13 cellular contexts compared by ENCODE assay signal in the genomic region with DNA sequence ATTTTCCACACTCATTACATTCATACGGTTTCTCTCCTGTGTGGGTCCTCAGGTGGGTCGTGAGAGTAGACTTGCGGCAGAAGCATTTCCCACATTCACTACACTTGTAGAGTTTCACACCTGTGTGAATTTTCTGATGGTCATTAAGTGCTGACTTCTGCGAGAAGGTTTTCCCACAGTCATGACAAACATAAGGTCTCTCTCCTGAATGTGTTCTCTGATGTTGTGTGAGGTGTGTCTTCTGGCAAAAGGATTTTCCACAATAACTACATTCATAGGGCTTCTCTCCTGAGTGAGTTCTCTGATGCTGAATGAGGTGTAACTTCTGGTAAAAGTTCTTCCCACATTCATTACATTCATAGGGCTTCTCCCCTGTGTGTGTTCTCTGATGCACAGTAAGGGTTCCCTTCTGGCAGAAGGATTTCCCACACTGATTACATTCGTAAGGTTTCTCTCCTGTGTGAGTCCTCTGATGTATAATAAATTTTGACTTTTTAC. TPM values are rescaled to one million over a fixed set of nuclear protein-coding genes. Genes with fewer than 3 reads are reported as not detected.
DNase-seq lines count a peak whose midpoint lies in the region; ATAC-seq, FAIRE-seq and TF ChIP-seq lines count a peak whose summit lies in the region.
"Had no signal": no experiment of that assay in that cellular context is flagged by ENCODE, and none has a peak within 500 bp of the region (broad histone marks: within the 10 kb centered on the region; RNA-seq: fewer than 3 reads in every experiment).

No MANE protein-coding gene starts in this region.

- H3K9me3 Mint-ChIP-seq in natural killer cell = peaks cover 9 to 19% of the 10 kb centered on the region in 2 donors

- no peaks in the 10 kb centered on the region for H3K27me3 Mint-ChIP-seq in natural killer cell (ENCODE audit: low read depth in 2 of 2)

- peak; percentile 60 for FAIRE-seq in K562 (lab: Jason Lieb, UNC)

- BruUV-seq in HCT116 (replicated peaks; lab: Mats Ljungman, UMichigan) (no TSS peak), K562 (replicated peaks; lab: Mats Ljungman, UMichigan) (no TSS peak)

- no peaks in the 10 kb centered on the region for H3K9me1 ChIP-seq in K562 (ENCODE audit: control insufficient read depth, insufficient read depth, low read length)

- H3K36me3 Mint-ChIP-seq in natural killer cell = peaks cover 27% of the 10 kb centered on the region

- peaks cover 100% of the 10 kb centered on the region in 11 experiments for H3K36me3 ChIP-seq in BLaER1 treated with 17β-estradiol and CSF1 and Interleukin-3, amounts not matched to agents 10 nM and 100 nM
- H3K36me3 ChIP-seq in HCT116 (ENCODE audit: control insufficient read depth in 1 of 2, insufficient read depth in 2 of 2, low read length in 2 of 2) (peaks cover 63 to 99% of the 10 kb centered on the region in 2 experiments), K562 (ENCODE audit: control insufficient read depth, insufficient read depth, low read length) (peaks cover 94% of the 10 kb centered on the region)

- no peak for TF ChIP-seq EP300 in K562 (IDR thresholded peaks at IDR 0.05; ENCODE audit: low read length)

- TF ChIP-seq POLR2A in HCT116 (IDR thresholded peaks at IDR 0.05; ENCODE audit: borderline replicate concordance, extremely low read depth, insufficient read depth, insufficient read length) (no peak), K562 (conservative IDR thresholded peaks at IDR 0.05) (peak; percentile 47; the same call in 1 of the 2 replicates)

- CTCF ChIA-PET in HCT116 (lab: Charles Lee) (no interaction called here), K562 (lab: Yijun Ruan, JAX; ENCODE audit: low intra/inter-chr PET ratio) (no interaction called here)

- DNase-seq in HCT116 (ENCODE audit: low read depth, low spot score) (no peak), K562 (ENCODE audit: extremely low read depth in 1 of 4, low spot score in 3 of 4) (no peak), lung microvascular endothelial cell (ENCODE audit: low read depth in 2 of 2) (peak; percentile 24 to 41), natural killer cell (no peak), ecto neural progenitor cell (ENCODE audit: low spot score) (no peak), NCI-H510A (lab: John Stamatoyannopoulos, UW) (no peak), left cardiac atrium (no peak)
- DNase-seq: NCI-H2227 treated with DMSO at 0.1 percent for 48 hours, SIG-M5 had no signal

- H3K79me2 ChIP-seq in HCT116 (ENCODE audit: insufficient read depth, low read length) (no peaks in the 10 kb centered on the region; the same call in 1 of the 2 replicates), K562 (ENCODE audit: control insufficient read depth, insufficient read depth, low read length) (no peaks in the 10 kb centered on the region)

- H3K27ac ChIP-seq in BLaER1 treated with 17β-estradiol and CSF1 and Interleukin-3, amounts not matched to agents 10 nM and 100 nM = no peak overlapping the region
- H3K27ac ChIP-seq in HCT116 (ENCODE audit: low read depth, low read length) (no peak overlapping the region), K562 (ENCODE audit: extremely low read depth, low read depth, low read length) (no peak overlapping the region)

- ATAC-seq in HCT116 = no peak
- no peak for ATAC-seq in K562
- no peak for ATAC-seq in natural killer cell
- ATAC-seq in left cardiac atrium = no peak
- ATAC-seq: activated CD4-positive, CD25-positive, alpha-beta regulatory T cell treated with anti-CD3 and anti-CD28 coated beads, Interleukin-2, amount 50 U/mL, for 24 hours; left lobe of liver; sciatic nerve had no signal

- peaks cover 0 to 3% (median 0%) of the 10 kb centered on the region in 11 experiments; a peak in 4 of 22 replicates for H3K27me3 ChIP-seq in BLaER1 treated with 17β-estradiol and CSF1 and Interleukin-3, amounts not matched to agents 10 nM and 100 nM
- H3K27me3 ChIP-seq in HCT116 (ENCODE audit: insufficient read depth, low read length) (no peaks in the 10 kb centered on the region), K562 (ENCODE audit: control insufficient read depth in 2 of 2, insufficient read depth in 2 of 2, low read length in 2 of 2) (no peaks in the 10 kb centered on the region)

- TF ChIP-seq RAD21 in HCT116 (IDR thresholded peaks at IDR 0.05; ENCODE audit: low read depth) = no peak
- no peak for TF ChIP-seq RAD21 in K562 (CRISPR knock-in tag; conservative IDR thresholded peaks at IDR 0.05 in 1 of 2, IDR thresholded peaks at IDR 0.05 in 1 of 2)

- peak overlapping the region in 1 of 2 donors; percentile 34 for H3K27ac Mint-ChIP-seq in natural killer cell

- no peaks in the 10 kb centered on the region for H4K20me1 ChIP-seq in BLaER1 treated with 17β-estradiol and CSF1 and Interleukin-3, amounts not matched to agents 10 nM and 100 nM
- H4K20me1 ChIP-seq in HCT116 (ENCODE audit: insufficient read depth) (no peaks in the 10 kb centered on the region), K562 (replicated peaks; ENCODE audit: control insufficient read depth, insufficient read depth, low read length) (no peaks in the 10 kb centered on the region)

- H3K4me3 ChIP-seq in BLaER1 treated with 17β-estradiol and CSF1 and Interleukin-3, amounts not matched to agents 10 nM and 100 nM = peak overlapping the region; percentile 24 to 52 (median 42)
- no peak overlapping the region for H3K4me3 ChIP-seq in HCT116 (replicated peaks in 1 of 2; ENCODE audit: low read depth in 1 of 2, low read length in 2 of 2)
- no peak overlapping the region for H3K4me3 ChIP-seq in K562

- POLR2A ChIA-PET in HCT116 (lab: Charles Lee) (no interaction called here), K562 (lab: Yijun Ruan, JAX) (no interaction called here)

- H3K9me2 ChIP-seq in HCT116 (ENCODE audit: insufficient read depth) = no peaks in the 10 kb centered on the region

- 97% methylated on average over 5 of the region's 5 CpGs for WGBS in K562 (ENCODE audit: insufficient coverage, low coverage, missing lambda C conversion rate)

- H2AFZ ChIP-seq in HCT116 (ENCODE audit: low read depth, low read length, poor library complexity, severe bottlenecking) = no peak overlapping the region
- no peak overlapping the region for H2AFZ ChIP-seq in K562 (ENCODE audit: low read depth, low read length)

- intact Hi-C loops in HCT116 (cut with micrococcal nuclease) (no loop called here), K562 (cut with micrococcal nuclease) (no loop called here), natural killer cell (cut with micrococcal nuclease) (no loop called here), left cardiac atrium (cut with DNase I) (no loop called here)

- no peaks in the 10 kb centered on the region for H3K4me1 ChIP-seq in BLaER1 treated with 17β-estradiol and CSF1 and Interleukin-3, amounts not matched to agents 10 nM and 100 nM
- H3K4me1 ChIP-seq in HCT116 (ENCODE audit: control insufficient read depth in 1 of 2, insufficient read depth in 2 of 2, low read length in 2 of 2) (no peaks in the 10 kb centered on the region), K562 (replicated peaks in 1 of 2; ENCODE audit: control insufficient read depth in 2 of 2, insufficient read depth in 2 of 2, low read length in 2 of 2) (no peaks in the 10 kb centered on the region)

- H3K4me2 ChIP-seq in BLaER1 treated with 17β-estradiol and CSF1 and Interleukin-3, amounts not matched to agents 10 nM and 100 nM = no peak overlapping the region
- H3K4me2 ChIP-seq in HCT116 (ENCODE audit: low read length) = no peak overlapping the region
- H3K4me2 ChIP-seq in K562 (ENCODE audit: insufficient read depth, low read length) = no peak overlapping the region

- H3K4me1 Mint-ChIP-seq in natural killer cell = no peaks in the 10 kb centered on the region

- peaks cover 100% of the 10 kb centered on the region in 11 experiments for H3K9me3 ChIP-seq in BLaER1 treated with 17β-estradiol and CSF1 and Interleukin-3, amounts not matched to agents 10 nM and 100 nM (replicated peaks in 1 of 11)
- H3K9me3 ChIP-seq in HCT116 (ENCODE audit: control insufficient read depth in 1 of 2, insufficient read depth in 1 of 2, low read depth in 1 of 2, low read length in 2 of 2) = peaks cover 79 to 82% of the 10 kb centered on the region in 2 experiments; a peak in 3 of 4 replicates
- H3K9me3 ChIP-seq in K562 (replicated peaks; ENCODE audit: control insufficient read depth, insufficient read depth, low read depth, low read length) = peaks cover 75% of the 10 kb centered on the region

- H3K9ac ChIP-seq in BLaER1 treated with 17β-estradiol and CSF1 and Interleukin-3, amounts not matched to agents 10 nM and 100 nM = no peak overlapping the region
- H3K9ac ChIP-seq in HCT116 (ENCODE audit: low read length) (no peak overlapping the region), K562 (ENCODE audit: insufficient read depth in 1 of 2, low read depth in 2 of 2, low read length in 2 of 2) (no peak overlapping the region)

- no peak overlapping the region for H3K4me3 Mint-ChIP-seq in natural killer cell

- in situ Hi-C loops in K562 (cut with MboI) = no loop called here

- TF ChIP-seq CTCF in HCT116 (IDR thresholded peaks at IDR 0.05 in 2 of 3, conservative IDR thresholded peaks at IDR 0.05 in 1 of 3; ENCODE audit: borderline replicate concordance in 1 of 3, insufficient read depth in 1 of 3, low read depth in 2 of 3, low read length in 2 of 3) (no peak), K562 (IDR thresholded peaks at IDR 0.05 in 2 of 3, conservative IDR thresholded peaks at IDR 0.05 in 1 of 3; ENCODE audit: insufficient read depth in 2 of 3, low read depth in 1 of 3, low read length in 3 of 3) (no peak), natural killer cell (IDR thresholded peaks at IDR 0.05) (no peak)

- RAD21 ChIA-PET in HCT116 (lab: Charles Lee; ENCODE audit: low non-redundant PET in 1 of 2, low total read pairs in 2 of 2, uncharacterized antibody in 2 of 2, unreplicated experiment in 2 of 2) = no interaction called here

RNA-seq across cellular contexts. Expression of a gene that starts 15.1 kb away (rescaled TPM):
- 19.0 TPM for total RNA-seq in HCT116 (2021; ENCODE audit: unreplicated experiment)
- polyA plus RNA-seq in HCT116 (2012) = 5.4 and 11.6 TPM in 2 replicates
- 15.9 and 67.2 TPM in 2 replicates for total RNA-seq in K562 (2011; cell fraction: chromatin; rRNA removed; ENCODE audit: low replicate concordance)
- total RNA-seq in K562 (2011; cell fraction: nucleolus; rRNA removed) = 11.5 and 19.3 TPM in 2 replicates
- total RNA-seq in K562 (2011; cell fraction: nucleoplasm; rRNA removed) = 22.7 and 23.4 TPM in 2 replicates
- 12.9 and 13.3 TPM in 2 replicates for total RNA-seq in K562 (2014; rRNA removed)
- 19.3 and 23.4 TPM in 2 replicates for total RNA-seq in K562 (2014; rRNA removed; fragmentation: Illumina TruSeq; extraction: Trizol)
- 19.2 and 20.3 TPM in 2 replicates for total RNA-seq in K562 (2015; rRNA removed; fragmentation: Illumina TruSeq; extraction: Trizol)
- 15.0 and 21.1 TPM in 2 replicates for total RNA-seq in K562 (2021)
- polyA plus RNA-seq in K562 (2011; rRNA removed) = 32.3 and 34.7 TPM in 2 replicates
- polyA plus RNA-seq in K562 (2011; cell fraction: cytosol; rRNA removed) = 6.7 and 10.5 TPM in 2 replicates
- 52.8 and 97.8 TPM in 2 replicates for polyA plus RNA-seq in K562 (2011; cell fraction: nucleus; rRNA removed)
- 9.4 and 16.5 TPM in 2 replicates for polyA plus RNA-seq in K562 (2012)
- polyA plus RNA-seq in K562 (2014; fragmentation: Illumina TruSeq; extraction: Trizol) = 13.8 and 14.7 TPM in 2 replicates
- 1 to 10 TPM; 5.8 to 7.3 TPM for polyA plus RNA-seq in K562 (2014; fragmentation: Nextera tagmentation; extraction: Ambion mirVana)
- 14.8 and 18.9 TPM in 2 replicates for polyA plus RNA-seq in K562 (2014; rRNA removed)
- polyA minus RNA-seq in K562 (2011; rRNA and poly(A)+ RNA removed) = 27.6 and 41.2 TPM in 2 replicates
- 14.7 and 22.5 TPM in 2 replicates for polyA minus RNA-seq in K562 (2011; cell fraction: cytosol; rRNA and poly(A)+ RNA removed)
- polyA minus RNA-seq in K562 (2011; cell fraction: nucleus; rRNA and poly(A)+ RNA removed) = 14.8 and 31.2 TPM in 2 replicates
- 11.6 and 15.9 TPM in 2 replicates for total RNA-seq in lung microvascular endothelial cell
- 10 to 100 TPM; 27.5 to 38.4 (median 28.1) TPM for total RNA-seq in natural killer cell
- 10 to 100 TPM; 13.6 to 25.5 TPM for total RNA-seq in left cardiac atrium

RNA-seq across cellular contexts. Expression of a gene that starts 54.5 kb away (rescaled TPM):
- total RNA-seq in HCT116 (2021; ENCODE audit: unreplicated experiment) = 25.0 TPM
- 13.3 and 14.2 TPM in 2 replicates for polyA plus RNA-seq in HCT116 (2012)
- 41.8 and 68.9 TPM in 2 replicates for total RNA-seq in K562 (2011; cell fraction: chromatin; rRNA removed; ENCODE audit: low replicate concordance)
- total RNA-seq in K562 (2011; cell fraction: nucleolus; rRNA removed) = 30.9 and 36.6 TPM in 2 replicates
- total RNA-seq in K562 (2011; cell fraction: nucleoplasm; rRNA removed) = 33.3 and 35.6 TPM in 2 replicates
- total RNA-seq in K562 (2014; rRNA removed) = 18.6 and 20.5 TPM in 2 replicates
- total RNA-seq in K562 (2014; rRNA removed; fragmentation: Illumina TruSeq; extraction: Trizol) = 9.2 and 10.4 TPM in 2 replicates
- total RNA-seq in K562 (2015; rRNA removed; fragmentation: Illumina TruSeq; extraction: Trizol) = 7.3 and 7.8 TPM in 2 replicates
- 25.2 and 34.0 TPM in 2 replicates for total RNA-seq in K562 (2021)
- 8.6 and 9.7 TPM in 2 replicates for polyA plus RNA-seq in K562 (2011; rRNA removed)
- 5.9 and 13.5 TPM in 2 replicates for polyA plus RNA-seq in K562 (2011; cell fraction: cytosol; rRNA removed)
- polyA plus RNA-seq in K562 (2011; cell fraction: nucleus; rRNA removed) = 38.1 and 50.4 TPM in 2 replicates
- polyA plus RNA-seq in K562 (2012) = 17.3 and 23.1 TPM in 2 replicates
- 7.0 and 9.8 TPM in 2 replicates for polyA plus RNA-seq in K562 (2014; fragmentation: Illumina TruSeq; extraction: Trizol)
- polyA plus RNA-seq in K562 (2014; fragmentation: Nextera tagmentation; extraction: Ambion mirVana) = under 1 TPM; 0.10 to 0.14 TPM
- 15.5 and 16.3 TPM in 2 replicates for polyA plus RNA-seq in K562 (2014; rRNA removed)
- 7.3 and 7.4 TPM in 2 replicates for polyA minus RNA-seq in K562 (2011; rRNA and poly(A)+ RNA removed)
- 8.6 and 8.7 TPM in 2 replicates for polyA minus RNA-seq in K562 (2011; cell fraction: cytosol; rRNA and poly(A)+ RNA removed)
- polyA minus RNA-seq in K562 (2011; cell fraction: nucleus; rRNA and poly(A)+ RNA removed) = 9.0 and 12.6 TPM in 2 replicates
- total RNA-seq in lung microvascular endothelial cell = 7.6 and 17.7 TPM in 2 replicates
- total RNA-seq in natural killer cell = 10 to 100 TPM; 46.2 to 59.6 (median 49.5) TPM
- 10 to 100 TPM; 16.7 to 18.3 TPM for total RNA-seq in left cardiac atrium

Comparison
In these comparisons a context has a peak if more than half of its experiments do, and no peak if none do; other contexts are left out.
1. H3K4me3 ChIP-seq: peak in BLaER1 treated with 17β-estradiol and CSF1 and Interleukin-3, amounts not matched to agents 10 nM and 100 nM (10 of 10); none in HCT116 (0 of 2) and K562 (single experiment).
2. DNase-seq: peak in lung microvascular endothelial cell (2 of 2); none in HCT116 (single experiment), K562 (0 of 4), natural killer cell (single experiment), ecto neural progenitor cell (single experiment), NCI-H510A (single experiment) and left cardiac atrium (single experiment).